ENCODE assay signal across 22 cellular contexts in genomic region chr4:74619931-74620702, GRCh38.
DNase-seq lines count a peak whose midpoint lies in the region; ATAC-seq and TF ChIP-seq lines count a peak whose summit lies in the region.
"Had no signal": no experiment of that assay in that cellular context is flagged by ENCODE, and none has a peak within 500 bp of the region (broad histone marks: within the 10 kb centered on the region; RNA-seq: fewer than 3 reads in every experiment).

No MANE protein-coding gene starts in this region.

- H3K27ac ChIP-seq in epithelial cell of prostate, result peak overlapping the region; percentile 91
- H3K27ac ChIP-seq: HL-60, neural progenitor cell, vagina, WERI-Rb-1 had no signal

- intact Hi-C loops in mucosa of descending colon (cut with DNase I, micrococcal nuclease), result no loop called here

- no peaks in the 10 kb centered on the region for H3K36me3 ChIP-seq in mucosa of descending colon (ENCODE audit: low read depth)
- H3K36me3 ChIP-seq: neural progenitor cell, vagina, WERI-Rb-1 had no signal

- no peak overlapping the region for H3K4me3 ChIP-seq in mucosa of descending colon
- H3K4me3 ChIP-seq: GM23338, neural progenitor cell, vagina had no signal

- TF ChIP-seq CTCF in mucosa of descending colon (IDR thresholded peaks at IDR 0.05), result no peak

- peaks cover 13% of the 10 kb centered on the region for H3K4me1 ChIP-seq in mucosa of descending colon (ENCODE audit: low read depth)
- H3K4me1 ChIP-seq: neural progenitor cell, vagina had no signal

- ATAC-seq in mucosa of descending colon (peak; percentile 33), HG02642 (IDR thresholded peaks at IDR 0.05; ENCODE audit: poor library complexity, unreplicated experiment) (no peak)
- ATAC-seq: GM23338; left lobe of liver; SK-N-SH treated with all-trans-retinoic acid at 6 μM for 48 hours; stimulated activated memory B cell treated with anti-CD40 and anti-IgM and Interleukin-4, amounts not matched to agents 10 μg/mL and 1 μg/mL and 100 μg/mL, for 72 hours had no signal

- no peaks in the 10 kb centered on the region for H3K9me3 ChIP-seq in mucosa of descending colon
- H3K9me3 ChIP-seq: vagina had no signal

- DNase-seq in EH (ENCODE audit: low read depth) (peak; percentile 21), M059J (ENCODE audit: low read depth) (peak; percentile 34), epithelial cell of prostate (ENCODE audit: low read depth, low spot score) (no peak), mucosa of descending colon (no peak), NCI-H1694 treated with DMSO at 0.1 percent for 48 hours (lab: John Stamatoyannopoulos, UW) (no peak), activated gamma-delta T cell treated with Interleukin-2 at 50 U/mL for 16 hours (no peak)
- DNase-seq: activated CD4-positive, alpha-beta T cell treated with anti-CD3 and anti-CD28 coated beads, Interleukin-2, amount 50 U/mL, for 1 hour; activated naive CD8-positive, alpha-beta T cell treated with anti-CD3 and anti-CD28 coated beads for 36 hours; cortex of kidney; endodermal cell; head of caudate nucleus; NCI-H526; RPMI8226; WERI-Rb-1 had no signal

Comparison
In these comparisons a context has a peak if more than half of its experiments do, and no peak if none do; other contexts are left out.
1. DNase-seq: peak in EH (single experiment) and M059J (single experiment); none in epithelial cell of prostate (single experiment), mucosa of descending colon (0 of 3), NCI-H1694 treated with DMSO at 0.1 percent for 48 hours (single experiment) and activated gamma-delta T cell treated with Interleukin-2 at 50 U/mL for 16 hours (single experiment).